In the genomic region with DNA sequence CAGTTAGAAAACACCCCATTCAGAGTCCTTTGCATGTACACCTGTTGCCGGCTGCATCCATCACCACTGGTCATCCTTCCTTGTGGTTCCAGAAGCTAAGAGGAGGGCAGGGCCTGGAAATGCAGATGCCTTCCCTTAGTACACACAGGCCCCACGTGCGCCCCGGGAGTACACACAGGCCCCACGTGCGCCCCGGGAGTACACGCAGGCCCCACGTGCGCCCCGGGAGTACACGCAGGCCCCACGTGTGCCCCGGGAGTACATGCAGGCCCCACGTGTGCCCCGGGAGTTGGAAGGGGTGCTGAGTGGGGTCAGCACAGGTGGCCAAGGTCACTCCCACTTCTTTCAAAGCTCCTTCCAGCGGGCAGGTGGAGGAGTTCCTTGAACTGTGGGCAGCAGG, we compare ENCODE assay signal across 27 cellular contexts.
"Had no signal": no experiment of that assay in that cellular context is flagged by ENCODE, and none has a peak within 500 bp of the region (broad histone marks: within the 10 kb centered on the region; RNA-seq: fewer than 3 reads in every experiment).

No MANE protein-coding gene starts in this region.

- FAIRE-seq: colon, endometrium, endothelial cell of umbilical vein, frontal cortex had no signal

- ATAC-seq: effector memory CD8-positive, alpha-beta T cell; esophagus mucosa; foreskin keratinocyte; gastrocnemius medialis; gastroesophageal sphincter; heart left ventricle had no signal

- H3K27ac ChIP-seq: colonic mucosa, coronary artery, dorsolateral prefrontal cortex, epithelial cell of prostate, esophagus muscularis mucosa, esophagus squamous epithelium, foreskin keratinocyte, gastrocnemius medialis, gastroesophageal sphincter, heart left ventricle had no signal

- DNase-seq: colonic mucosa; cortex of kidney; dermis blood vessel endothelial cell; dorsolateral prefrontal cortex; effector CD4-positive, alpha-beta T cell; effector CD8-positive, alpha-beta T cell; effector memory CD4-positive, alpha-beta T cell; effector memory CD8-positive, alpha-beta T cell; endodermal cell; erythroblast; esophagus squamous epithelium; foreskin fibroblast; foreskin keratinocyte; foreskin melanocyte; gastrocnemius medialis; glutamatergic neuron; head of caudate nucleus; heart left ventricle had no signal

- H3K4me1 ChIP-seq: colonic mucosa, esophagus muscularis mucosa, esophagus squamous epithelium, foreskin keratinocyte, gastrocnemius medialis, gastroesophageal sphincter, heart left ventricle had no signal

- H3K27me3 ChIP-seq: colonic mucosa, dorsolateral prefrontal cortex, esophagus squamous epithelium, foreskin keratinocyte, gastrocnemius medialis had no signal

- H3K9me3 ChIP-seq: colonic mucosa, esophagus muscularis mucosa, esophagus squamous epithelium, gastrocnemius medialis, gastroesophageal sphincter, heart left ventricle had no signal

- H3K36me3 ChIP-seq: colonic mucosa, esophagus muscularis mucosa, esophagus squamous epithelium, gastrocnemius medialis, gastroesophageal sphincter, heart left ventricle had no signal

- H3K4me3 ChIP-seq: colonic mucosa, coronary artery, dorsolateral prefrontal cortex, esophagus muscularis mucosa, esophagus squamous epithelium, gastrocnemius medialis, gastroesophageal sphincter, heart left ventricle had no signal
